In genomic region chr4:138182838-138183426, GRCh38 we compare ENCODE assay signal across 1 cellular context.
TF ChIP-seq lines count a peak whose summit lies in the region.

No MANE protein-coding gene starts in this region.

TF ChIP-seq in WTC11, 78 proteins besides CTCF, POLR2A, EP300 and RAD21 (continued from another document):
- TF ChIP-seq ARID4B (CRISPR knock-in tag; IDR thresholded peaks at IDR 0.05; ENCODE audit: borderline replicate concordance) = no peak
